14 cellular contexts compared by ENCODE assay signal in the genomic region with DNA sequence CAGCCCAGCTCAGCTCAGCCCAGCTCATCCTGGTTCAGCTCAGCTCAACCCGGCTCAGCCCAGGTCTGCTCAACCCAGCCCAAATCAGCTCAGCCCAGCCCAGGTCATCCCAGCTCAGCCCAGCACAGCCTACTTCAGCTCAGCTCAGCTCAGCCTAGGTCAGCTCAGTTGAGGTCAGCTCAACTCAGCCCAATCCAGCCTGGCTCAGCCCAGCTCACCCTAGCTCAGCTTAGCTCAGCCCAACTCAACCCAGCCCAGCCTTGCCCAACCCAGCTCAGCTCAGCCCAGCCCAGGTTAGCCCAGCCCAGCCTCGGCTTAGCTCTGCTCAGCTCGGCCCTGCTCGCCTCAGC.
DNase-seq lines count a peak whose midpoint lies in the region; ATAC-seq and TF ChIP-seq lines count a peak whose summit lies in the region.
"Had no signal": no experiment of that assay in that cellular context is flagged by ENCODE, and none has a peak within 500 bp of the region (broad histone marks: within the 10 kb centered on the region; RNA-seq: fewer than 3 reads in every experiment).

No MANE protein-coding gene starts in this region.

- H3K9me2 ChIP-seq in MM.1S (replicated peaks; ENCODE audit: insufficient read depth, low read length), result no peaks in the 10 kb centered on the region

- no peaks in the 10 kb centered on the region for H3K4me1 ChIP-seq in MM.1S (ENCODE audit: low read length)
- peaks cover 13% of the 10 kb centered on the region for H3K4me1 ChIP-seq in effector memory CD4-positive, alpha-beta T cell (ENCODE audit: control insufficient read depth, insufficient read depth, low read length, poor library complexity, severe bottlenecking)
- H3K4me1 ChIP-seq: upper lobe of left lung had no signal

- peak overlapping the region; percentile 100 for H3K9ac ChIP-seq in MM.1S (ENCODE audit: low read length)

- H3F3A ChIP-seq in MM.1S (ENCODE audit: insufficient read depth, low read length), result peaks cover 34% of the 10 kb centered on the region

- H3K4me3 Mint-ChIP-seq in activated CD4-positive, alpha-beta T cell treated with anti-CD3 and anti-CD28 coated beads, Interleukin-2, amount 10 ng/mL, durations not matched to agents 7 days and 5 days, result peak overlapping the region; percentile 70
- peak overlapping the region; percentile 80 for H3K4me3 Mint-ChIP-seq in activated naive CD8-positive, alpha-beta T cell treated with anti-CD3 and anti-CD28 coated beads, Interleukin-2, amount 50 U/mL, for 24 hours
- H3K4me3 Mint-ChIP-seq in stimulated activated effector memory CD8-positive, alpha-beta T cell treated with anti-CD3 and anti-CD28 coated beads, Interleukin-12 subunit alpha, Interleukin-12 subunit beta, amount 100 ng/mL, for 72 hours, result peak overlapping the region; percentile 53
- H3K4me3 Mint-ChIP-seq: immature natural killer cell had no signal

- H3K9me3 ChIP-seq in MM.1S (replicated peaks; ENCODE audit: insufficient read depth, low read length), result no peaks in the 10 kb centered on the region
- no peaks in the 10 kb centered on the region for H3K9me3 ChIP-seq in effector memory CD4-positive, alpha-beta T cell (ENCODE audit: control insufficient read depth, low read length)
- H3K9me3 ChIP-seq: upper lobe of left lung had no signal

- peaks cover 53% of the 10 kb centered on the region for H3K79me2 ChIP-seq in MM.1S (ENCODE audit: low read length)

- peaks cover 13% of the 10 kb centered on the region for H3K36me3 Mint-ChIP-seq in activated CD4-positive, alpha-beta T cell treated with anti-CD3 and anti-CD28 coated beads, Interleukin-2, amount 10 ng/mL, durations not matched to agents 7 days and 5 days (ENCODE audit: low read depth)
- H3K36me3 Mint-ChIP-seq in activated naive CD8-positive, alpha-beta T cell treated with anti-CD3 and anti-CD28 coated beads, Interleukin-2, amount 50 U/mL, for 24 hours (ENCODE audit: low read depth), result peaks cover 8% of the 10 kb centered on the region
- peaks cover 39% of the 10 kb centered on the region for H3K36me3 Mint-ChIP-seq in stimulated activated effector memory CD8-positive, alpha-beta T cell treated with anti-CD3 and anti-CD28 coated beads, Interleukin-12 subunit alpha, Interleukin-12 subunit beta, amount 100 ng/mL, for 72 hours
- H3K36me3 Mint-ChIP-seq: immature natural killer cell; naive thymus-derived CD8-positive, alpha-beta T cell had no signal

- H2AFZ ChIP-seq in MM.1S (ENCODE audit: low read length), result no peak overlapping the region

- no peaks in the 10 kb centered on the region for H4K20me1 ChIP-seq in MM.1S (ENCODE audit: insufficient read depth, low read length)

- H3K27ac ChIP-seq in MM.1S (ENCODE audit: low read length), result peak overlapping the region; percentile 100
- H3K27ac ChIP-seq in effector memory CD4-positive, alpha-beta T cell (ENCODE audit: insufficient read depth, low read length, poor library complexity, severe bottlenecking), result no peak overlapping the region
- H3K27ac ChIP-seq: coronary artery had no signal

- DNase-seq in activated CD4-positive, alpha-beta T cell treated with anti-CD3 and anti-CD28 coated beads, Interleukin-2, amount 10 ng/mL, durations not matched to agents 7 days and 5 days, result peak; percentile 25
- DNase-seq in activated CD4-positive, alpha-beta T cell treated with anti-CD3 and anti-CD28 coated beads, Interleukin-2, amount 50 U/mL, for 48 hours, result no peak
- DNase-seq in MM.1S, result peak; percentile 47
- DNase-seq in activated naive CD8-positive, alpha-beta T cell treated with anti-CD3 and anti-CD28 coated beads, Interleukin-2, amount 50 U/mL, for 24 hours, result no peak
- no peak for DNase-seq in stimulated activated effector memory CD8-positive, alpha-beta T cell treated with anti-CD3 and anti-CD28 coated beads, Interleukin-12 subunit alpha, Interleukin-12 subunit beta, amount 100 ng/mL, for 72 hours (ENCODE audit: low spot score in 2 of 2)
- no peak for DNase-seq in SHP77 (lab: John Stamatoyannopoulos, UW)
- no peak for DNase-seq in effector memory CD4-positive, alpha-beta T cell
- DNase-seq: ACHN, NCI-H2029 treated with DMSO at 0.1 percent for 48 hours had no signal

- POLR2A ChIA-PET in activated CD4-positive, alpha-beta T cell treated with anti-CD3 and anti-CD28 coated beads, Interleukin-2, amount 10 ng/mL, durations not matched to agents 7 days and 5 days (lab: Charles Lee), result no interaction called here

- H3K4me2 ChIP-seq in MM.1S (ENCODE audit: low read depth, low read length), result peak overlapping the region; percentile 54; the same call in 1 of the 2 replicates

- H3K4me1 Mint-ChIP-seq in activated CD4-positive, alpha-beta T cell treated with anti-CD3 and anti-CD28 coated beads, Interleukin-2, amount 10 ng/mL, durations not matched to agents 7 days and 5 days, result peaks cover 81% of the 10 kb centered on the region
- peaks cover 34% of the 10 kb centered on the region for H3K4me1 Mint-ChIP-seq in activated naive CD8-positive, alpha-beta T cell treated with anti-CD3 and anti-CD28 coated beads, Interleukin-2, amount 50 U/mL, for 24 hours
- H3K4me1 Mint-ChIP-seq in stimulated activated effector memory CD8-positive, alpha-beta T cell treated with anti-CD3 and anti-CD28 coated beads, Interleukin-12 subunit alpha, Interleukin-12 subunit beta, amount 100 ng/mL, for 72 hours, result peaks cover 30% of the 10 kb centered on the region

- H3K4me3 ChIP-seq in MM.1S (ENCODE audit: low read length), result peak overlapping the region; percentile 96
- no peak overlapping the region for H3K4me3 ChIP-seq in effector memory CD4-positive, alpha-beta T cell (ENCODE audit: insufficient read depth, low read depth, low read length, poor library complexity, severe bottlenecking)
- H3K4me3 ChIP-seq: coronary artery, upper lobe of left lung had no signal

- CTCF ChIA-PET in activated CD4-positive, alpha-beta T cell treated with anti-CD3 and anti-CD28 coated beads, Interleukin-2, amount 10 ng/mL, durations not matched to agents 7 days and 5 days (lab: Charles Lee), result interaction anchor here (1.3 to 1.9 kb wide), 2 partner anchors 38 to 143 kb away, joined by 3 to 4 read pairs; no protein-coding TSS in a partner anchor

- peak overlapping the region; percentile 93 for H3K27ac Mint-ChIP-seq in activated CD4-positive, alpha-beta T cell treated with anti-CD3 and anti-CD28 coated beads, Interleukin-2, amount 10 ng/mL, durations not matched to agents 7 days and 5 days
- H3K27ac Mint-ChIP-seq in activated naive CD8-positive, alpha-beta T cell treated with anti-CD3 and anti-CD28 coated beads, Interleukin-2, amount 50 U/mL, for 24 hours, result peak overlapping the region; percentile 46
- peak overlapping the region; percentile 73 for H3K27ac Mint-ChIP-seq in stimulated activated effector memory CD8-positive, alpha-beta T cell treated with anti-CD3 and anti-CD28 coated beads, Interleukin-12 subunit alpha, Interleukin-12 subunit beta, amount 100 ng/mL, for 72 hours
- H3K27ac Mint-ChIP-seq: immature natural killer cell had no signal

- H3K9me3 Mint-ChIP-seq in activated CD4-positive, alpha-beta T cell treated with anti-CD3 and anti-CD28 coated beads, Interleukin-2, amount 10 ng/mL, durations not matched to agents 7 days and 5 days, result no peaks in the 10 kb centered on the region
- no peaks in the 10 kb centered on the region for H3K9me3 Mint-ChIP-seq in activated naive CD8-positive, alpha-beta T cell treated with anti-CD3 and anti-CD28 coated beads, Interleukin-2, amount 50 U/mL, for 24 hours
- H3K9me3 Mint-ChIP-seq in stimulated activated effector memory CD8-positive, alpha-beta T cell treated with anti-CD3 and anti-CD28 coated beads, Interleukin-12 subunit alpha, Interleukin-12 subunit beta, amount 100 ng/mL, for 72 hours, result no peaks in the 10 kb centered on the region
- H3K9me3 Mint-ChIP-seq: naive thymus-derived CD8-positive, alpha-beta T cell had no signal

- H3K36me3 ChIP-seq in MM.1S (replicated peaks; ENCODE audit: insufficient read depth, low read length), result peaks cover 17% of the 10 kb centered on the region
- H3K36me3 ChIP-seq in effector memory CD4-positive, alpha-beta T cell (ENCODE audit: control insufficient read depth, insufficient read depth, low read length), result no peaks in the 10 kb centered on the region
- H3K36me3 ChIP-seq: upper lobe of left lung had no signal

- peaks cover 6% of the 10 kb centered on the region for H3K27me3 Mint-ChIP-seq in activated CD4-positive, alpha-beta T cell treated with anti-CD3 and anti-CD28 coated beads, Interleukin-2, amount 10 ng/mL, durations not matched to agents 7 days and 5 days
- H3K27me3 Mint-ChIP-seq in activated naive CD8-positive, alpha-beta T cell treated with anti-CD3 and anti-CD28 coated beads, Interleukin-2, amount 50 U/mL, for 24 hours, result no peaks in the 10 kb centered on the region

- peak; percentile 4 for ATAC-seq in activated naive CD8-positive, alpha-beta T cell treated with anti-CD3 and anti-CD28 coated beads, Interleukin-2, amount 50 U/mL, for 24 hours
- peak; percentile 22 for ATAC-seq in stimulated activated effector memory CD8-positive, alpha-beta T cell treated with anti-CD3 and anti-CD28 coated beads, Interleukin-12 subunit alpha, Interleukin-12 subunit beta, amount 100 ng/mL, for 72 hours
- ATAC-seq in GM18907 (IDR thresholded peaks at IDR 0.05; ENCODE audit: unreplicated experiment), result no peak

- no peaks in the 10 kb centered on the region for H3K27me3 ChIP-seq in MM.1S (replicated peaks; ENCODE audit: insufficient read depth, low read length)
- no peaks in the 10 kb centered on the region for H3K27me3 ChIP-seq in effector memory CD4-positive, alpha-beta T cell (replicated peaks; ENCODE audit: control insufficient read depth, insufficient read depth, low read length, poor library complexity, severe bottlenecking)

- TF ChIP-seq CTCF in MM.1S (IDR thresholded peaks at IDR 0.05; ENCODE audit: low read length), result no peak

Comparison
In these comparisons a context has a peak if more than half of its experiments do, and no peak if none do; other contexts are left out.
1. DNase-seq: peak in activated CD4-positive, alpha-beta T cell treated with anti-CD3 and anti-CD28 coated beads, Interleukin-2, amount 10 ng/mL, durations not matched to agents 7 days and 5 days (single experiment) and MM.1S (single experiment); none in activated CD4-positive, alpha-beta T cell treated with anti-CD3 and anti-CD28 coated beads, Interleukin-2, amount 50 U/mL, for 48 hours (0 of 2), activated naive CD8-positive, alpha-beta T cell treated with anti-CD3 and anti-CD28 coated beads, Interleukin-2, amount 50 U/mL, for 24 hours (single experiment), stimulated activated effector memory CD8-positive, alpha-beta T cell treated with anti-CD3 and anti-CD28 coated beads, Interleukin-12 subunit alpha, Interleukin-12 subunit beta, amount 100 ng/mL, for 72 hours (0 of 2), SHP77 (0 of 2) and effector memory CD4-positive, alpha-beta T cell (0 of 3).
2. Peak in every context shown above with its lines, with median percentiles within 50 percentile points of each other: H3K27ac Mint-ChIP-seq and H3K4me3 Mint-ChIP-seq.